In genomic region chr21:29253861-29254260, GRCh38 we compare ENCODE assay signal across 3 cellular contexts.
A peak's percentile ranks its signal among the peaks of the same experiment; 100 is the strongest.
TF ChIP-seq lines count a peak whose summit lies in the region.

No MANE protein-coding gene starts in this region.

TF ChIP-seq in HEK293, 187 proteins besides CTCF, POLR2A, EP300 and RAD21:
- peak; percentile 100 for TF ChIP-seq ZNF707 (tag by site-specific recombination; IDR thresholded peaks at IDR 0.05)

TF ChIP-seq in GM12878, 131 proteins besides CTCF, POLR2A, EP300 and RAD21:
- TF ChIP-seq CBX3 (IDR thresholded peaks at IDR 0.05; ENCODE audit: borderline replicate concordance, low read depth), result 0 out of 2 replicates have a peak, but pooled peaks have one; percentile 44

TF ChIP-seq in K562, 482 proteins besides CTCF, POLR2A, EP300 and RAD21:
- TF ChIP-seq TRIM28 (IDR thresholded peaks at IDR 0.05) (peak; percentile 72; the same call in 1 of the 2 replicates), ZNF707 (CRISPR knock-in tag; conservative IDR thresholded peaks at IDR 0.05) (peak; percentile 99)
